In the genomic region with DNA sequence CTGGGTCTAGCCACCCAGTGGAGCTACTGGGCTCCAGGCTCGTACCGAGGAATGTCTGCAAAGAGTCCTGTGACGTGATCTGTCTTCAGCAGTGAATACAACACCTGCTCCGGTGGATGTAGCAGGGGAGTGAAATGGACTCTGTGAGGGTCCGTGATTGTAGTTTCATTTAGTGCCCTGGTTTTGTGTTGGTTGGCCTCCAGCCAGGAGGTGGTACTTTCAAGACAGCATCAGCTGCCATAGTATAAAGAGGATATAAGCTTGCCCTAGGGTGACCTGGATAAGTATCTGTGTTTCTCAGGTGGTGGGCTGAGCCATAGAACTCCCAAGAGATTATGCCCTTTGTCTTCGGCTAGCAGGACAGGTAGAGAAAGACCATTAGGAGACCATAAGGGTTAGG, we compare ENCODE assay signal across 20 cellular contexts. TPM values are rescaled to one million over a fixed set of nuclear protein-coding genes. Genes with fewer than 3 reads are reported as not detected.
DNase-seq lines count a peak whose midpoint lies in the region; ATAC-seq and TF ChIP-seq lines count a peak whose summit lies in the region.
"Had no signal": no experiment of that assay in that cellular context is flagged by ENCODE, and none has a peak within 500 bp of the region (broad histone marks: within the 10 kb centered on the region; RNA-seq: fewer than 3 reads in every experiment).

No MANE protein-coding gene starts in this region.

- no peak overlapping the region for H2AFZ ChIP-seq in mammary epithelial cell (ENCODE audit: low read depth, low read length)
- H2AFZ ChIP-seq: GM23248 had no signal

- no peak overlapping the region for H3K27ac ChIP-seq in mammary epithelial cell (ENCODE audit: insufficient read depth, low read depth, low read length)
- H3K27ac ChIP-seq: GM23248, HL-60, thoracic aorta had no signal

- H3K9ac ChIP-seq in mammary epithelial cell (ENCODE audit: insufficient read depth, low read length), result no peak overlapping the region
- H3K9ac ChIP-seq: GM23248 had no signal

- no TSS peak for BruUV-seq in mammary epithelial cell (replicated peaks; lab: Mats Ljungman, UMichigan)

- CTCF ChIA-PET in mammary epithelial cell (lab: Charles Lee; ENCODE audit: low non-redundant PET), result no interaction called here

- H3K36me3 Mint-ChIP-seq in HFFc6 (ENCODE audit: low read depth), result no peaks in the 10 kb centered on the region

- H3K4me3 ChIP-seq in mammary epithelial cell (replicated peaks in 1 of 3; ENCODE audit: insufficient read depth in 1 of 3, low read depth in 2 of 3, low read length in 3 of 3), result no peak overlapping the region
- H3K4me3 ChIP-seq: GM23248, thoracic aorta had no signal

- H3K4me3 Mint-ChIP-seq in HFFc6, result no peak overlapping the region
- H3K4me3 Mint-ChIP-seq: neural crest cell had no signal

- H3K4me2 ChIP-seq in mammary epithelial cell (ENCODE audit: insufficient read depth, low read depth, low read length), result no peak overlapping the region

- no peaks in the 10 kb centered on the region for H4K20me1 ChIP-seq in mammary epithelial cell (ENCODE audit: insufficient read depth, low read length)

- DNase-seq in NCI-H345 treated with DMSO at 0.1 percent for 48 hours (lab: John Stamatoyannopoulos, UW; ENCODE audit: unreplicated experiment) (peak; percentile 44), HFFc6 (no peak), mammary epithelial cell (no peak), OCI-M1 (lab: John Stamatoyannopoulos, UW) (no peak)
- DNase-seq: activated CD4-positive, alpha-beta T cell treated with anti-CD3 and anti-CD28 coated beads for 4 hours; activated CD8-positive, alpha-beta memory T cell treated with anti-CD3 and anti-CD28 coated beads, Interleukin-2, amount 50 U/mL, for 48 hours; activated naive CD4-positive, alpha-beta T cell treated with anti-CD3 and anti-CD28 coated beads, Interleukin-2, amount 50 U/mL, for 16 hours; COR-L47; foreskin fibroblast; GM23248; left cardiac atrium; NCI-H2107 had no signal

- no peak overlapping the region for H3K27ac Mint-ChIP-seq in HFFc6

- WGBS in mammary epithelial cell (ENCODE audit: low coverage, missing lambda C conversion rate), result 80% methylated on average over 6 of the region's 6 CpGs

- dilution Hi-C loops in mammary epithelial cell (cut with HindIII; ENCODE audit: low sequenced_read_pairs), result no loop called here

- H3K79me2 ChIP-seq in mammary epithelial cell (ENCODE audit: insufficient read depth, low read length), result no peaks in the 10 kb centered on the region

- in situ Hi-C loops in mammary epithelial cell (cut with MboI; ENCODE audit: low sequenced_read_pairs in 2 of 2), result no loop called here

- peaks cover 23% of the 10 kb centered on the region for H3K27me3 Mint-ChIP-seq in HFFc6 (ENCODE audit: insufficient read depth)

- H3K36me3 ChIP-seq in mammary epithelial cell (ENCODE audit: insufficient read depth, low read length), result no peaks in the 10 kb centered on the region
- H3K36me3 ChIP-seq: thoracic aorta had no signal

- peak; percentile 42 for ATAC-seq in GM18868 (IDR thresholded peaks at IDR 0.05; ENCODE audit: unreplicated experiment)
- ATAC-seq in GM21526 (IDR thresholded peaks at IDR 0.05; ENCODE audit: low FRiP score, unreplicated experiment), result peak; percentile 20
- peak; percentile 21 for ATAC-seq in HG03066 (IDR thresholded peaks at IDR 0.05; ENCODE audit: low read depth, unreplicated experiment)
- ATAC-seq in GM18858 (IDR thresholded peaks at IDR 0.05; ENCODE audit: unreplicated experiment), result no peak
- ATAC-seq: left cardiac atrium had no signal

- H3K4me1 Mint-ChIP-seq in HFFc6 (ENCODE audit: low read depth), result no peaks in the 10 kb centered on the region

- no peaks in the 10 kb centered on the region for H3K9me3 Mint-ChIP-seq in HFFc6
- H3K9me3 Mint-ChIP-seq: neural crest cell had no signal

- H3K4me1 ChIP-seq in mammary epithelial cell (ENCODE audit: insufficient read depth, low read length), result no peaks in the 10 kb centered on the region

- no peak for TF ChIP-seq CTCF in HFFc6 (IDR thresholded peaks at IDR 0.05)
- TF ChIP-seq CTCF in mammary epithelial cell (conservative IDR thresholded peaks at IDR 0.05 in 1 of 2, IDR thresholded peaks at IDR 0.05 in 1 of 2; ENCODE audit: extremely low read depth in 1 of 2, insufficient read depth in 1 of 2, low read depth in 1 of 2, low read length in 2 of 2), result no peak

- H3K9me3 ChIP-seq in mammary epithelial cell (replicated peaks; ENCODE audit: insufficient read depth, low read length), result no peaks in the 10 kb centered on the region
- H3K9me3 ChIP-seq: thoracic aorta had no signal

- no peaks in the 10 kb centered on the region for H3K27me3 ChIP-seq in mammary epithelial cell (ENCODE audit: insufficient read depth, low read length)

- intact Hi-C loops in mammary epithelial cell (cut with micrococcal nuclease), result no loop called here

RNA-seq across cellular contexts. Expression of gene WNT2, which starts 24.6 kb away (rescaled TPM):
- not detected for total RNA-seq in HFFc6 (2021; fragmentation: NEBNext Ultra II Directional; extraction: Animal tissue kit (Norgen Biotek cat#: 25700))
- total RNA-seq in mammary epithelial cell, result not detected
- not detected for polyA plus RNA-seq in mammary epithelial cell
- polyA minus RNA-seq in mammary epithelial cell, result not detected
- total RNA-seq: neural crest cell, RPMI7951 had no signal
